ENCODE assay signal across 8 cellular contexts in the genomic region with DNA sequence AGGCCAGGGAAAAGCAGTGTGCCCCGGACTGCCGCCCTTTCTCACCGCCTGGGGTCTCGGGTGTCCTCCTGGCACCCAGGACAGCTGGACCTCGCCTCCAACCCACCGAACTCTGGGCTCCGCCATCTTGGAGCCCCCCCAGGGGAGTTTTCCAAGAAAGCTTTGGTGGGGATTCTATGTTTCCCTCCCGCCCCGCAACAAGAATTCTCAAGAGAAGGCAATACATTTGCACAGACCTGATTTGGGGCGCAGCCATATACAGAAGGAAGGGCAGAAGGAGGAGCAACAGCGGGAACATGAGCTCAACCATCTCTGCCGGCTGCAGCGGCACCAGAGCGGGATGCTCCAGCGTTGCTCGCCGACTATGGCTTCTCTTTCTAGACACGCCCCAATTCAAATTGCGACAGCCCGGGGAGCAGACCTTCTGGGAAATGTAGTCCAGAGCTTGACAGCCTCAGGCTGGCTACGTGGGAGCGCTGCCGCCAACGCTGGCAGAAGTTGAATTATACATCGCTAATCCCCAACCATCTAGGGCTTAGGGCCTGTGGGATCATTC. TPM values are rescaled to one million over a fixed set of nuclear protein-coding genes. Genes with fewer than 3 reads are reported as not detected.
DNase-seq lines count a peak whose midpoint lies in the region; ATAC-seq and TF ChIP-seq lines count a peak whose summit lies in the region.

A gene with protein sequence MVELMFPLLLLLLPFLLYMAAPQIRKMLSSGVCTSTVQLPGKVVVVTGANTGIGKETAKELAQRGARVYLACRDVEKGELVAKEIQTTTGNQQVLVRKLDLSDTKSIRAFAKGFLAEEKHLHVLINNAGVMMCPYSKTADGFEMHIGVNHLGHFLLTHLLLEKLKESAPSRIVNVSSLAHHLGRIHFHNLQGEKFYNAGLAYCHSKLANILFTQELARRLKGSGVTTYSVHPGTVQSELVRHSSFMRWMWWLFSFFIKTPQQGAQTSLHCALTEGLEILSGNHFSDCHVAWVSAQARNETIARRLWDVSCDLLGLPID (minus strand): TSS at position 371 of the 556 bp plus-strand sequence. CDS start 61 bp downstream, at position 310.

- H3K36me3 Mint-ChIP-seq in activated T-helper 17 cell treated with anti-CD3 and anti-CD28 coated beads, Interleukin-2, amount 50 U/mL, for 72 hours (ENCODE audit: low read depth) = peaks cover 34% of the 10 kb centered on the region
- peaks cover 0 to 19% (median 6%) of the 10 kb centered on the region in 3 donors for H3K36me3 Mint-ChIP-seq in naive thymus-derived CD8-positive, alpha-beta T cell

- H3K4me2 ChIP-seq in DND-41 (ENCODE audit: insufficient read depth, low read length) = peak within 1 kb of the TSS; percentile 97
- H3K4me2 ChIP-seq in fibroblast of lung (ENCODE audit: extremely low read depth, insufficient read depth, low read length) = peak within 1 kb of the TSS; percentile 80

- H3K9me3 Mint-ChIP-seq in activated T-helper 17 cell treated with anti-CD3 and anti-CD28 coated beads, Interleukin-2, amount 50 U/mL, for 72 hours = no peaks in the 10 kb centered on the region
- no peaks in the 10 kb centered on the region for H3K9me3 Mint-ChIP-seq in naive thymus-derived CD8-positive, alpha-beta T cell

- H3K9ac ChIP-seq in DND-41 (ENCODE audit: low read depth, low read length) (peak within 1 kb of the TSS; percentile 76), fibroblast of lung (ENCODE audit: insufficient read depth, low read length) (peak within 1 kb of the TSS; percentile 69)

- H3K27me3 Mint-ChIP-seq in activated T-helper 17 cell treated with anti-CD3 and anti-CD28 coated beads, Interleukin-2, amount 50 U/mL, for 72 hours = no peaks in the 10 kb centered on the region
- no peaks in the 10 kb centered on the region for H3K27me3 Mint-ChIP-seq in naive thymus-derived CD8-positive, alpha-beta T cell

- H3K36me3 ChIP-seq in DND-41 (ENCODE audit: insufficient read depth, low read length) (peaks cover 30% of the 10 kb centered on the region), fibroblast of lung (ENCODE audit: control insufficient read depth, insufficient read depth, low read length) (peaks cover 8% of the 10 kb centered on the region)

- H3K4me3 ChIP-seq in DND-41 (ENCODE audit: low read depth in 1 of 2, low read length in 2 of 2) = peak within 1 kb of the TSS; percentile 85 to 95
- peak within 1 kb of the TSS; percentile 65 to 99 (median 82) for H3K4me3 ChIP-seq in fibroblast of lung (replicated peaks in 1 of 4; ENCODE audit: control extremely low read depth in 1 of 4, insufficient read depth in 1 of 4, low read depth in 3 of 4, low read length in 4 of 4)

- CTCF ChIA-PET in RWPE1 (lab: Yijun Ruan, JAX) = interaction anchor here (1.1 to 1.8 kb wide), 4 partner anchors 9 to 336 kb away, joined by 3 to 11 read pairs (median 3); a partner anchor contains a TSS

- no peaks in the 10 kb centered on the region for H3K27me3 ChIP-seq in DND-41 (ENCODE audit: insufficient read depth, low read length, poor library complexity)
- no peaks in the 10 kb centered on the region for H3K27me3 ChIP-seq in fibroblast of lung (ENCODE audit: control insufficient read depth, insufficient read depth, low read length)

- no peaks in the 10 kb centered on the region for H3K9me3 ChIP-seq in DND-41 (ENCODE audit: insufficient read depth, low read length, severe bottlenecking)
- no peaks in the 10 kb centered on the region for H3K9me3 ChIP-seq in fibroblast of lung (ENCODE audit: control insufficient read depth, insufficient read depth, low read depth, low read length)

- H3K4me1 Mint-ChIP-seq in activated T-helper 17 cell treated with anti-CD3 and anti-CD28 coated beads, Interleukin-2, amount 50 U/mL, for 72 hours = peaks cover 5% of the 10 kb centered on the region
- peaks cover 18 to 25% (median 22%) of the 10 kb centered on the region in 4 donors for H3K4me1 Mint-ChIP-seq in naive thymus-derived CD8-positive, alpha-beta T cell

- peak within 1 kb of the TSS; percentile 91 for H3K4me3 Mint-ChIP-seq in activated T-helper 17 cell treated with anti-CD3 and anti-CD28 coated beads, Interleukin-2, amount 50 U/mL, for 72 hours
- H3K4me3 Mint-ChIP-seq in naive thymus-derived CD8-positive, alpha-beta T cell = peak within 1 kb of the TSS; percentile 84 to 96 (median 91)

- H2AFZ ChIP-seq in DND-41 (ENCODE audit: low read depth, low read length) (peak within 1 kb of the TSS; percentile 89), fibroblast of lung (ENCODE audit: low read length) (peak within 1 kb of the TSS; percentile 62)

- H3K79me2 ChIP-seq in DND-41 (ENCODE audit: insufficient read depth, low read length) = peaks cover 49% of the 10 kb centered on the region
- peaks cover 28% of the 10 kb centered on the region for H3K79me2 ChIP-seq in fibroblast of lung (ENCODE audit: control insufficient read depth, insufficient read depth, low read length)

- H3K27ac Mint-ChIP-seq in activated T-helper 17 cell treated with anti-CD3 and anti-CD28 coated beads, Interleukin-2, amount 50 U/mL, for 72 hours = peak within 1 kb of the TSS; percentile 92
- H3K27ac Mint-ChIP-seq in naive thymus-derived CD8-positive, alpha-beta T cell = peak within 1 kb of the TSS; percentile 61 to 93 (median 90)

- H3K4me1 ChIP-seq in DND-41 (ENCODE audit: insufficient read depth, low read length) (peaks cover 25% of the 10 kb centered on the region), fibroblast of lung (ENCODE audit: control insufficient read depth, extremely low read depth, insufficient read depth, low read length) (peaks cover 8% of the 10 kb centered on the region)

- POLR2A ChIA-PET in RWPE1 (lab: Yijun Ruan, JAX; ENCODE audit: low non-redundant PET) = interaction anchor here (0.6 to 0.9 kb wide), 2 partner anchors 12 to 19 kb away, joined by 3 to 4 read pairs; no protein-coding TSS in a partner anchor
- POLR2A ChIA-PET in naive thymus-derived CD8-positive, alpha-beta T cell (lab: Charles Lee) = interaction anchor here (0.6 to 1.7 kb wide), 9 partner anchors 20 to 272 kb away, joined by 3 to 10 read pairs (median 4); a partner anchor contains a TSS

- DNase-seq in DND-41 (peak; percentile 90), Kasumi-1 (lab: John Stamatoyannopoulos, UW) (peak; percentile 97 to 98), RWPE1 (ENCODE audit: low spot score) (peak; percentile 92), fibroblast of lung (ENCODE audit: low read depth in 2 of 2) (peak; percentile 89 to 92)
- peak; percentile 60 to 91 (median 80) for DNase-seq in naive thymus-derived CD8-positive, alpha-beta T cell
- DNase-seq in stimulated activated naive CD4-positive, alpha-beta T cell (lab: John Stamatoyannopoulos, UW) = peak; percentile 61 to 83 (median 79)

- H4K20me1 ChIP-seq in DND-41 (ENCODE audit: insufficient read depth, low read length) (peaks cover 35% of the 10 kb centered on the region), fibroblast of lung (ENCODE audit: control insufficient read depth, extremely low read depth, insufficient read depth, low read length) (no peaks in the 10 kb centered on the region)

- TF ChIP-seq CTCF in DND-41 (IDR thresholded peaks at IDR 0.05; ENCODE audit: borderline replicate concordance, extremely low read depth, low read length, poor library complexity, severe bottlenecking) (no peak), RWPE1 (conservative IDR thresholded peaks at IDR 0.05; ENCODE audit: low read depth) (no peak), fibroblast of lung (conservative IDR thresholded peaks at IDR 0.05 in 1 of 2, IDR thresholded peaks at IDR 0.05 in 1 of 2; ENCODE audit: low read depth in 1 of 2, low read length in 2 of 2) (no peak)

- ATAC-seq in DND-41 (ENCODE audit: insufficient read depth, low read depth) (peak; percentile 96), GM21825 (IDR thresholded peaks at IDR 0.05; ENCODE audit: unreplicated experiment) (peak; percentile 77)
- peak; percentile 83 for ATAC-seq in activated T-helper 17 cell treated with anti-CD3 and anti-CD28 coated beads, Interleukin-2, amount 50 U/mL, for 72 hours (replicated peaks)
- peak; percentile 95 to 96 for ATAC-seq in naive thymus-derived CD8-positive, alpha-beta T cell

- peak within 1 kb of the TSS; percentile 94 for H3K27ac ChIP-seq in DND-41 (ENCODE audit: low read length)
- H3K27ac ChIP-seq in RWPE1 = peak within 1 kb of the TSS; percentile 89
- H3K27ac ChIP-seq in fibroblast of lung (ENCODE audit: insufficient read depth, low read length) = peak within 1 kb of the TSS; percentile 94

RNA-seq across cellular contexts. Expression of the gene that starts here (rescaled TPM):
- 10 to 100 TPM; 40.3 to 44.6 TPM for total RNA-seq in activated T-helper 17 cell treated with anti-CD3 and anti-CD28 coated beads, Interleukin-2, amount 50 U/mL, for 72 hours
- 96.8 and 174 TPM in 2 replicates for total RNA-seq in fibroblast of lung
- 135 and 151 TPM in 2 replicates for polyA plus RNA-seq in fibroblast of lung
- 73.7 and 76.2 TPM in 2 replicates for polyA plus RNA-seq in fibroblast of lung (2012)
- 75.4 and 93.1 TPM in 2 replicates for polyA minus RNA-seq in fibroblast of lung (ENCODE audit: low replicate concordance)
- total RNA-seq in naive thymus-derived CD8-positive, alpha-beta T cell = 10 to 100 TPM; 43.5 to 43.7 TPM
- 10 to 100 TPM; 74.7 to 87.6 (median 79.3) TPM for polyA plus RNA-seq in naive thymus-derived CD8-positive, alpha-beta T cell

Comparison
In these comparisons a context has a peak if more than half of its experiments do, and no peak if none do; other contexts are left out.
1. Peak in every context shown above with its lines: DNase-seq, ATAC-seq, H3K4me3 ChIP-seq and H3K27ac ChIP-seq.